19 cellular contexts compared by ENCODE assay signal in genomic region chr20:20528896-20529295, GRCh38.
"Had no signal": no experiment of that assay in that cellular context is flagged by ENCODE, and none has a peak within 500 bp of the region (broad histone marks: within the 10 kb centered on the region; RNA-seq: fewer than 3 reads in every experiment).

No MANE protein-coding gene starts in this region.

- ATAC-seq: foreskin keratinocyte; natural killer cell; stimulated activated naive B cell treated with anti-CD40 and anti-IgM and Interleukin-4, amounts not matched to agents 10 μg/mL and 1 μg/mL and 100 μg/mL, for 72 hours had no signal

- H3K36me3 ChIP-seq: neural progenitor cell, ovary, uterus had no signal

- H3K9me3 ChIP-seq: left ventricle myocardium inferior, ovary, right atrium auricular region, sigmoid colon, suprapubic skin, thyroid gland, uterus had no signal

- H3K4me2 ChIP-seq: neural progenitor cell had no signal

- H3K4me1 ChIP-seq: foreskin keratinocyte, sigmoid colon, uterus had no signal

- FAIRE-seq: colon, keratinocyte had no signal

- H3K9ac ChIP-seq: neural progenitor cell had no signal

- H3K27ac ChIP-seq: foreskin keratinocyte, left ventricle myocardium inferior, neural progenitor cell, ovary, right atrium auricular region, sigmoid colon, skin epidermis, suprapubic skin, thyroid gland, uterus had no signal

- H3K27me3 ChIP-seq: foreskin keratinocyte, neural progenitor cell, ovary, right atrium auricular region, sigmoid colon, suprapubic skin, thyroid gland, uterus had no signal

- DNase-seq: erythroblast; foreskin keratinocyte; immature natural killer cell; left ventricle myocardium inferior; natural killer cell; nucleus accumbens; ovary; sigmoid colon; stimulated activated CD4-positive, alpha-beta T cell treated with anti-CD3 and anti-CD28 coated beads, Interleukin-2, amount 100 ng/mL, for 24 hours; stimulated activated CD4-positive, alpha-beta T cell treated with anti-CD3 and anti-CD28 coated beads, Interleukin-4, amount 100 ng/mL, for 4 hours; stimulated activated naive B cell treated with anti-CD40 and anti-IgM and Interleukin-4, amounts not matched to agents 10 μg/mL and 1 μg/mL and 100 μg/mL, for 72 hours; thyroid gland; uterus had no signal

- H3K4me3 ChIP-seq: left ventricle myocardium inferior, neural progenitor cell, ovary, right atrium auricular region, sigmoid colon, skin epidermis, suprapubic skin, thyroid gland, uterus had no signal

- H2AFZ ChIP-seq: neural progenitor cell had no signal
